8 cellular contexts compared by ENCODE assay signal in genomic region chr14:50520947-50521815, GRCh38. TPM values are rescaled to one million over a fixed set of nuclear protein-coding genes. Genes with fewer than 3 reads are reported as not detected.
DNase-seq lines count a peak whose midpoint lies in the region; ATAC-seq and TF ChIP-seq lines count a peak whose summit lies in the region.

No MANE protein-coding gene starts in this region.

- ATAC-seq in GM19455 (IDR thresholded peaks at IDR 0.05; ENCODE audit: unreplicated experiment) = peak; percentile 56
- ATAC-seq in HG03520 (IDR thresholded peaks at IDR 0.05; ENCODE audit: unreplicated experiment) = peak; percentile 53

- no peak for TF ChIP-seq CTCF in AG09309 (IDR thresholded peaks at IDR 0.05; ENCODE audit: control insufficient read depth, insufficient read depth, low read depth, low read length, missing control alignments)

- H3K4me3 Mint-ChIP-seq in activated T-cell treated with anti-CD3 and anti-CD28 coated beads, Interleukin-2, amount 50 U/mL, for 24 hours = peak overlapping the region; percentile 62

- no peaks in the 10 kb centered on the region for H3K9me3 Mint-ChIP-seq in activated T-cell treated with anti-CD3 and anti-CD28 coated beads, Interleukin-2, amount 50 U/mL, for 24 hours

- H3K27ac Mint-ChIP-seq in activated T-cell treated with anti-CD3 and anti-CD28 coated beads, Interleukin-2, amount 50 U/mL, for 24 hours = peak overlapping the region; percentile 97

- peaks cover 64% of the 10 kb centered on the region for H3K4me1 Mint-ChIP-seq in activated T-cell treated with anti-CD3 and anti-CD28 coated beads, Interleukin-2, amount 50 U/mL, for 24 hours (ENCODE audit: low read depth)

- no peak overlapping the region for H3K4me3 ChIP-seq in AG09309 (ENCODE audit: control insufficient read depth, low read depth, low read length)

- DNase-seq in AG09309 (ENCODE audit: low read depth) (peak; percentile 42), foreskin melanocyte (peak; percentile 63), H4 (ENCODE audit: low spot score) (no peak), globus pallidus (ENCODE audit: low spot score) (no peak)
- peak; percentile 61 for DNase-seq in activated T-cell treated with anti-CD3 and anti-CD28 coated beads, Interleukin-2, amount 50 U/mL, for 24 hours
- DNase-seq in stimulated activated CD8-positive, alpha-beta memory T cell treated with anti-CD3 and anti-CD28 coated beads, Interleukin-15, amount 100 ng/mL, for 4 hours (ENCODE audit: low read depth in 2 of 2) = peak; percentile 5 to 55

- H3K27me3 Mint-ChIP-seq in activated T-cell treated with anti-CD3 and anti-CD28 coated beads, Interleukin-2, amount 50 U/mL, for 24 hours = no peaks in the 10 kb centered on the region

- H3K36me3 Mint-ChIP-seq in activated T-cell treated with anti-CD3 and anti-CD28 coated beads, Interleukin-2, amount 50 U/mL, for 24 hours (ENCODE audit: low read depth) = peaks cover 17% of the 10 kb centered on the region

RNA-seq across cellular contexts. Expression of gene MAP4K5, which starts 11.2 kb away (rescaled TPM):
- total RNA-seq in H4 (2014; rRNA removed; shearing (Covaris generic)) = 23.5 and 29.0 TPM in 2 replicates

RNA-seq across cellular contexts. Expression of gene ATL1, which starts 38.8 kb away (rescaled TPM):
- 9.3 and 9.4 TPM in 2 replicates for total RNA-seq in H4 (2014; rRNA removed; shearing (Covaris generic))

Comparison
In these comparisons a context has a peak if more than half of its experiments do, and no peak if none do; other contexts are left out.
1. DNase-seq: peak in AG09309 (single experiment), activated T-cell treated with anti-CD3 and anti-CD28 coated beads, Interleukin-2, amount 50 U/mL, for 24 hours (single experiment), foreskin melanocyte (single experiment) and stimulated activated CD8-positive, alpha-beta memory T cell treated with anti-CD3 and anti-CD28 coated beads, Interleukin-15, amount 100 ng/mL, for 4 hours (2 of 2); none in H4 (single experiment) and globus pallidus (single experiment).